ENCODE assay signal across 8 cellular contexts in genomic region chr6:110949679-110950285, GRCh38. TPM values are rescaled to one million over a fixed set of nuclear protein-coding genes. Genes with fewer than 3 reads are reported as not detected.
A peak's percentile ranks its signal among the peaks of the same experiment; 100 is the strongest.
DNase-seq lines count a peak whose midpoint lies in the region; ATAC-seq and TF ChIP-seq lines count a peak whose summit lies in the region.

No MANE protein-coding gene starts in this region.

- no peak overlapping the region for H4K91ac ChIP-seq in H9 (ENCODE audit: insufficient read length, low read depth, low read length)

- no peak overlapping the region for H2BK120ac ChIP-seq in H9 (ENCODE audit: low read depth, low read length, poor library complexity, severe bottlenecking)

- TF ChIP-seq POLR2A in uterus (IDR thresholded peaks at IDR 0.05) = no peak

- H3K4me2 ChIP-seq in H9 (ENCODE audit: insufficient read depth, insufficient read length, low read length) (no peak overlapping the region), SU-DHL-6 (ENCODE audit: low read depth, low read length, poor library complexity, severe bottlenecking) (no peak overlapping the region)

- H3K9ac ChIP-seq in H9 (ENCODE audit: extremely low read depth, insufficient read length, low read length) (no peak overlapping the region), SU-DHL-6 (ENCODE audit: low read length) (no peak overlapping the region)

- H3K27me3 ChIP-seq in AG04450 (ENCODE audit: control insufficient read depth, insufficient read depth, low read length) = no peaks in the 10 kb centered on the region
- no peaks in the 10 kb centered on the region for H3K27me3 ChIP-seq in H9 (ENCODE audit: insufficient read depth, low read length)
- no peaks in the 10 kb centered on the region for H3K27me3 ChIP-seq in SU-DHL-6 (ENCODE audit: low read length)
- H3K27me3 ChIP-seq in uterus = no peaks in the 10 kb centered on the region

- H3K23me2 ChIP-seq in H9 (ENCODE audit: insufficient read length, low read depth, low read length, poor library complexity, severe bottlenecking) = no peaks in the 10 kb centered on the region

- DNase-seq in AG04450 (ENCODE audit: low read depth, low spot score) (no peak), H9 (no peak), inferior parietal cortex (ENCODE audit: extremely low spot score) (peak; percentile 69), uterus (no peak), WTC11 (ENCODE audit: low spot score) (no peak), NCI-H2029 (lab: John Stamatoyannopoulos, UW) (no peak)

- no peak overlapping the region for H2BK20ac ChIP-seq in H9 (ENCODE audit: low read depth, low read length, poor library complexity, severe bottlenecking)

- ATAC-seq in WTC11 (no peak), GM18868 (IDR thresholded peaks at IDR 0.05; ENCODE audit: unreplicated experiment) (no peak)

- H2AK5ac ChIP-seq in H9 (ENCODE audit: insufficient read length, low read length) = no peak overlapping the region

- no peaks in the 10 kb centered on the region for H4K20me1 ChIP-seq in H9 (ENCODE audit: control insufficient read depth, insufficient read depth, insufficient read length)
- H4K20me1 ChIP-seq in SU-DHL-6 (ENCODE audit: low read depth, low read length) = no peaks in the 10 kb centered on the region

- H2BK12ac ChIP-seq in H9 (ENCODE audit: insufficient read length, low read depth, low read length) = no peak overlapping the region

- H3K9me3 Mint-ChIP-seq in H9 (no peaks in the 10 kb centered on the region), WTC11 (no peaks in the 10 kb centered on the region)

- H3K4me3 Mint-ChIP-seq in H9 (no peak overlapping the region), WTC11 (no peak overlapping the region)

- H4K8ac ChIP-seq in H9 (replicated peaks; ENCODE audit: insufficient read length, low read depth, low read length) = no peak overlapping the region

- no peak overlapping the region for H3T11ph ChIP-seq in H9 (ENCODE audit: low read length)

- no peak overlapping the region for H3K56ac ChIP-seq in H9 (ENCODE audit: insufficient read length, low read depth, low read length)

- H3K23ac ChIP-seq in H9 (ENCODE audit: insufficient read length, low read depth, low read length) = no peak overlapping the region

- no peaks in the 10 kb centered on the region for H3K79me1 ChIP-seq in H9 (ENCODE audit: insufficient read depth, low read depth, low read length, poor library complexity, severe bottlenecking)

- no peak overlapping the region for H4K5ac ChIP-seq in H9 (ENCODE audit: insufficient read length, low read depth, low read length)

- H3K18ac ChIP-seq in H9 (ENCODE audit: insufficient read length, low read depth, low read length) = no peak overlapping the region

- H3K27ac ChIP-seq in AG04450 (ENCODE audit: low read depth, low read length) = no peak overlapping the region
- H3K27ac ChIP-seq in H9 (ENCODE audit: insufficient read length, low read depth, low read length) = no peak overlapping the region
- no peak overlapping the region for H3K27ac ChIP-seq in SU-DHL-6 (ENCODE audit: low read depth, low read length)
- H3K27ac ChIP-seq in uterus = no peak overlapping the region

- no peaks in the 10 kb centered on the region; a peak in 1 of 7 replicates for H3K36me3 Mint-ChIP-seq in H9 (ENCODE audit: insufficient read depth in 1 of 3, low read depth in 3 of 3)
- H3K36me3 Mint-ChIP-seq in WTC11 = no peaks in the 10 kb centered on the region

- H3K36me3 ChIP-seq in SU-DHL-6 (ENCODE audit: low read length) (no peaks in the 10 kb centered on the region), uterus (no peaks in the 10 kb centered on the region)

- peak; percentile 55 for TF ChIP-seq CTCF in AG04450 (IDR thresholded peaks at IDR 0.05; ENCODE audit: low read depth, low read length)
- peak; percentile 56 for TF ChIP-seq CTCF in H9 (conservative IDR thresholded peaks at IDR 0.05)
- peak; percentile 41 for TF ChIP-seq CTCF in SU-DHL-6 (IDR thresholded peaks at IDR 0.05; ENCODE audit: insufficient read depth, low read length, poor library complexity, severe bottlenecking)
- peak; percentile 31 to 59 (median 51) for TF ChIP-seq CTCF in uterus (IDR thresholded peaks at IDR 0.05)
- TF ChIP-seq CTCF in WTC11 (IDR thresholded peaks at IDR 0.05) = no peak

- WGBS in H9 (ENCODE audit: extremely low coverage, insufficient read length, low lambda C conversion rate) = no CpG with 5 or more reads among the region's 8 CpGs

- H3F3A ChIP-seq in SU-DHL-6 (ENCODE audit: insufficient read depth) = no peaks in the 10 kb centered on the region

- POLR2A ChIA-PET in AG04450 (lab: Yijun Ruan, JAX) (interaction anchor here (1.0 kb wide), 1 partner anchor 76 kb away, joined by 3 read pairs; the partner anchor contains the start of gene AMD1), WTC11 (lab: Charles Lee) (no interaction called here)

- H3K27ac Mint-ChIP-seq in H9 (no peak overlapping the region), WTC11 (no peak overlapping the region)

- H3K27me3 Mint-ChIP-seq in H9 (ENCODE audit: low read depth) (no peaks in the 10 kb centered on the region), WTC11 (ENCODE audit: low read depth) (no peaks in the 10 kb centered on the region)

- H3K4me1 ChIP-seq in H9 (ENCODE audit: insufficient read depth, low read length) (no peaks in the 10 kb centered on the region), uterus (no peaks in the 10 kb centered on the region)

- H3K4ac ChIP-seq in H9 (ENCODE audit: low read depth, low read length) = no peak overlapping the region

- CTCF ChIA-PET in AG04450 (lab: Charles Lee) = interaction anchor here (0.6 to 4.3 kb wide), 29 partner anchors 9 to 434 kb away, joined by 3 to 47 read pairs (median 4); partner anchors contain the start of genes CDK19 and GTF3C6
- CTCF ChIA-PET in WTC11 (lab: Charles Lee) = interaction anchor here (0.7 to 1.2 kb wide), 3 partner anchors 58 to 458 kb away, joined by 3 to 4 read pairs (median 3); no protein-coding TSS in a partner anchor

- no peak overlapping the region for H2BK15ac ChIP-seq in H9 (ENCODE audit: low read depth, low read length)

- H3K4me3 ChIP-seq in AG04450 (ENCODE audit: low read depth, low read length) (no peak overlapping the region), SU-DHL-6 (ENCODE audit: insufficient read depth, low read length, poor library complexity, severe bottlenecking) (no peak overlapping the region), uterus (no peak overlapping the region)

- H3K4me1 Mint-ChIP-seq in H9 (no peaks in the 10 kb centered on the region), WTC11 (no peaks in the 10 kb centered on the region)

- H2BK5ac ChIP-seq in H9 (ENCODE audit: insufficient read length, low read length) = no peak overlapping the region

- H3K14ac ChIP-seq in H9 (ENCODE audit: insufficient read depth, low read length) = no peak overlapping the region

- no peaks in the 10 kb centered on the region for H3K9me3 ChIP-seq in AG04450 (ENCODE audit: control insufficient read depth, insufficient read depth, low read length)
- no peaks in the 10 kb centered on the region for H3K9me3 ChIP-seq in H9 (ENCODE audit: control insufficient read depth, low read depth, low read length)
- no peaks in the 10 kb centered on the region for H3K9me3 ChIP-seq in SU-DHL-6 (ENCODE audit: insufficient read depth, low read length)
- H3K9me3 ChIP-seq in uterus = no peaks in the 10 kb centered on the region

- intact Hi-C loops in uterus (cut with DNase I; ENCODE audit: low total_unique reads) = loop anchor here (10.0 kb wide), 1 partner anchor 275 kb away; no protein-coding TSS in a partner anchor

- no peak overlapping the region for H2AFZ ChIP-seq in H9 (ENCODE audit: low read length)
- no peak overlapping the region for H2AFZ ChIP-seq in SU-DHL-6 (ENCODE audit: low read depth, low read length, severe bottlenecking)

- H3K9me2 ChIP-seq in SU-DHL-6 (replicated peaks; ENCODE audit: insufficient read depth, low read length) = no peaks in the 10 kb centered on the region

- H3K79me2 ChIP-seq in H9 (ENCODE audit: insufficient read depth, low read length) (no peaks in the 10 kb centered on the region), SU-DHL-6 (ENCODE audit: insufficient read depth, low read length) (no peaks in the 10 kb centered on the region)

TF ChIP-seq in WTC11, 78 proteins besides CTCF, POLR2A, EP300 and RAD21 (continues in another document):
- TF ChIP-seq TEAD4 (CRISPR knock-in tag; IDR thresholded peaks at IDR 0.05) = no peak
- no peak for TF ChIP-seq JAZF1 (CRISPR knock-in tag; IDR thresholded peaks at IDR 0.05)
- TF ChIP-seq GRHL2 (CRISPR knock-in tag; IDR thresholded peaks at IDR 0.05; ENCODE audit: insufficient replicate concordance, severe bottlenecking) = no peak
- TF ChIP-seq FOXP4 (CRISPR knock-in tag; IDR thresholded peaks at IDR 0.05) = no peak

RNA-seq across cellular contexts. Expression of gene GTF3C6, which starts 8.7 kb away (rescaled TPM):
- polyA plus RNA-seq in AG04450 (2011; rRNA removed) = 49.2 and 65.7 TPM in 2 replicates
- polyA minus RNA-seq in AG04450 (2011; rRNA and poly(A)+ RNA removed) = 10.3 and 16.2 TPM in 2 replicates
- total RNA-seq in H9 (2021) (101 and 106 TPM in 2 replicates), uterus (10 to 100 TPM in 3 of 4 donors, 1 to 10 TPM in 1; 3.8 to 43.4 (median 28.5) TPM), WTC11 (2021) (65.5 to 69.0 TPM (median 67.0 TPM) in 3 replicates)

RNA-seq across cellular contexts. Expression of gene RPF2, which starts 32.1 kb away (rescaled TPM):
- polyA plus RNA-seq in AG04450 (2011; rRNA removed) = 25.0 and 36.6 TPM in 2 replicates
- 5.9 and 11.4 TPM in 2 replicates for polyA minus RNA-seq in AG04450 (2011; rRNA and poly(A)+ RNA removed)
- total RNA-seq in H9 (2021) = 77.2 and 78.3 TPM in 2 replicates
- 10 to 100 TPM in 3 of 4 donors, 1 to 10 TPM in 1; 8.2 to 36.4 (median 26.8) TPM for total RNA-seq in uterus
- total RNA-seq in WTC11 (2021) = 43.2 to 44.7 TPM (median 43.7 TPM) in 3 replicates
